24 cellular contexts compared by ENCODE assay signal in the genomic region with DNA sequence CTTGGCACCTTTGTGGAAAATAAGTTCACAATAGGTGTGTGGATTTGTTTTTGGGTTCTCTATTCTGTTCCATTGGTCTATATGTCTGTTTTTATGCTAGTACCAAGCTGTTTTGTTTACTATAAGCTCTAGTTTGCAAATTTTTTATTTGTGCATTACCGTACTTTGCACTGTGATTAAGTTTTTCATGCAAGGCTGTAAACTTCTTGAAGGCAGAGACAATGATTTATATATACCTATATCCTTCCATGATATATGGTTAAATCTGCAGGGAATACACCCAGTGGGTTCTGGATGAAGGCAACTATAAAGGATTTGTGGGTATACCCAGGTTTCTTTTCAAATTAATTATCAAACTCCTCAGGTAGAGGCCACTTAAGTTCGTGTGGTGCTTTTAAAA.
"Had no signal": no experiment of that assay in that cellular context is flagged by ENCODE, and none has a peak within 500 bp of the region (broad histone marks: within the 10 kb centered on the region; RNA-seq: fewer than 3 reads in every experiment).

No MANE protein-coding gene starts in this region.

- H3K27ac Mint-ChIP-seq: dendritic cell treated with granulocyte-macrophage colony-stimulating factor and Interleukin-4, amounts not matched to agents 40 ng/mL and 50 ng/mL, for 4 days; effector memory CD8-positive, alpha-beta T cell; memory B cell; mesothelial cell of epicardium; nephron had no signal

- H3K4me3 ChIP-seq: esophagus squamous epithelium, lower lobe of right lung, prostate gland, right lobe of liver, stomach, suprapubic skin, tibial nerve had no signal

- H3K36me3 Mint-ChIP-seq: mesothelial cell of epicardium had no signal

- H3K4me1 Mint-ChIP-seq: memory B cell, nephron had no signal

- H3K36me3 ChIP-seq: prostate gland had no signal

- H3K4me3 Mint-ChIP-seq: dendritic cell treated with granulocyte-macrophage colony-stimulating factor and Interleukin-4, amounts not matched to agents 40 ng/mL and 50 ng/mL, for 4 days; effector memory CD8-positive, alpha-beta T cell; memory B cell; mesothelial cell of epicardium; nephron had no signal

- DNase-seq: effector memory CD8-positive, alpha-beta T cell; esophagus squamous epithelium; foreskin fibroblast; hypothalamus; kidney glomerular epithelial cell; lower lobe of right lung; occipital lobe; retina; right lobe of liver; stimulated activated CD4-positive, alpha-beta T cell treated with anti-CD3 and anti-CD28 coated beads, Interleukin-2, amount 100 ng/mL, for 24 hours; stimulated activated CD4-positive, alpha-beta T cell treated with anti-CD3 and anti-CD28 coated beads, Interleukin-4, amount 100 ng/mL, for 4 hours; stimulated activated naive CD4-positive, alpha-beta T cell; stomach had no signal

- H3K27me3 ChIP-seq: esophagus squamous epithelium, right lobe of liver, stomach, suprapubic skin, tibial nerve had no signal

- H3K4me1 ChIP-seq: parathyroid adenoma, prostate gland, suprapubic skin had no signal

- H3K9me3 ChIP-seq: esophagus squamous epithelium, lower lobe of right lung, prostate gland, right lobe of liver, stomach, suprapubic skin, tibial nerve had no signal

- H3K9me3 Mint-ChIP-seq: dendritic cell treated with granulocyte-macrophage colony-stimulating factor and Interleukin-4, amounts not matched to agents 40 ng/mL and 50 ng/mL, for 4 days; effector memory CD8-positive, alpha-beta T cell; memory B cell; mesothelial cell of epicardium; nephron had no signal

- FAIRE-seq: islet of Langerhans, urothelium cell line had no signal

- H3K9ac ChIP-seq: parathyroid adenoma had no signal

- H3K27ac ChIP-seq: epithelial cell of prostate, esophagus squamous epithelium, lower lobe of right lung, parathyroid adenoma, prostate gland, right lobe of liver, suprapubic skin had no signal

- ATAC-seq: effector memory CD8-positive, alpha-beta T cell; right lobe of liver had no signal
